8 cellular contexts compared by ENCODE assay signal in the genomic region with DNA sequence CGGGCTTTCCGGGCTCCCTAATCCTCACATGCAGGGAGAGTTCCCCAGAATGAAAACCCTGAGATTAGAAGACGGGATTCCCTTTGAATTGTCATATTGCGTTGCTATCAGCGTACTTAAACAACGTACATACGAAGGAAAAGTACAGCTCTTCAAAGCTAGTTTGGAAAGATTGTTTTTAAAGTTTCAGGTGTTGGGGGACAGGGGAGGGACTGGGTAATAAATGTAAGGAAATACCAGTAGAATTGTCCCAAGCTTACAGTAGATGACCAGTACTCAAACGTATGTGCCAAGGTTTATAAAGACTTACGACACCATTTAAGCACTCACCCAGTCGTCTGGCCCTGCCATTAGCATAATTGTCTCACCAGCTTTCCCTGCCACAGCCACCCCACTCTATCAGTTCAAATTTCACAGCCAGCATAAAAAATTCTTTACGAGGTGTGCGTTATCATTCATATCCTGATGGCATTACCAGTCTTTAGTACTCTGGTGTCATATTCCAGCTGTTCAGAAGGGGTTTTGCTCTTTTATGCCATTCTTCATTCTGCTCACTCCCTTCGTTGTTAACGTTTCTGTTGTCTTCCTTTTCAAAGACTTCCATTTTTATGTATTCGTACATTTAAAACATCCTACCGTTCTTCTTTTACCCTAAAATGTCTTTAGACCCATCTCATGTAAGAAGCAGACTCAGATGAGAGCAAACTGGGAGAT. TPM values are rescaled to one million over a fixed set of nuclear protein-coding genes. Genes with fewer than 3 reads are reported as not detected.
DNase-seq lines count a peak whose midpoint lies in the region; ATAC-seq and TF ChIP-seq lines count a peak whose summit lies in the region.

No MANE protein-coding gene starts in this region.

- intact Hi-C loops in gastrocnemius medialis (cut with DNase I; ENCODE audit: low total_unique reads), result loop anchor here (1.0 to 5.0 kb wide), 2 partner anchors 56 to 387 kb away; partner anchors contain the start of gene SH2D5

- H3K4me3 ChIP-seq in gastrocnemius medialis, result peak overlapping the region; percentile 68 to 93 (median 86)

- H3K27ac ChIP-seq in gastrocnemius medialis, result peak overlapping the region; percentile 95 to 98 (median 98)

- peak overlapping the region; percentile 90 for H3K27ac Mint-ChIP-seq in activated CD4-positive, alpha-beta memory T cell treated with anti-CD3 and anti-CD28 coated beads, Interleukin-2, amount 10 ng/mL, durations not matched to agents 7 days and 5 days
- H3K27ac Mint-ChIP-seq in glutamatergic neuron (ENCODE audit: unreplicated experiment), result peak overlapping the region; percentile 95

- in situ Hi-C loops in gastrocnemius medialis (cut with MboI; ENCODE audit: low sequenced_read_pairs in 4 of 4), result no loop called here

- H3K36me3 ChIP-seq in gastrocnemius medialis, result no peaks in the 10 kb centered on the region

- no peaks in the 10 kb centered on the region for H3K27me3 Mint-ChIP-seq in activated CD4-positive, alpha-beta memory T cell treated with anti-CD3 and anti-CD28 coated beads, Interleukin-2, amount 10 ng/mL, durations not matched to agents 7 days and 5 days
- peaks cover 14% of the 10 kb centered on the region for H3K27me3 Mint-ChIP-seq in glutamatergic neuron (ENCODE audit: unreplicated experiment)

- H3K9me3 Mint-ChIP-seq in activated CD4-positive, alpha-beta memory T cell treated with anti-CD3 and anti-CD28 coated beads, Interleukin-2, amount 10 ng/mL, durations not matched to agents 7 days and 5 days, result no peaks in the 10 kb centered on the region
- peaks cover 15% of the 10 kb centered on the region for H3K9me3 Mint-ChIP-seq in glutamatergic neuron (ENCODE audit: unreplicated experiment)

- peak overlapping the region; percentile 91 for H3K4me3 Mint-ChIP-seq in activated CD4-positive, alpha-beta memory T cell treated with anti-CD3 and anti-CD28 coated beads, Interleukin-2, amount 10 ng/mL, durations not matched to agents 7 days and 5 days
- H3K4me3 Mint-ChIP-seq in glutamatergic neuron (ENCODE audit: unreplicated experiment), result peak overlapping the region; percentile 95

- CTCF ChIA-PET in activated CD4-positive, alpha-beta memory T cell treated with anti-CD3 and anti-CD28 coated beads, Interleukin-2, amount 10 ng/mL, durations not matched to agents 7 days and 5 days (lab: Charles Lee), result interaction anchor here (0.7 to 3.4 kb wide), 3 partner anchors 91 to 407 kb away, joined by 3 to 18 read pairs (median 4); no protein-coding TSS in a partner anchor

- H3K4me1 ChIP-seq in gastrocnemius medialis, result peaks cover 19 to 28% of the 10 kb centered on the region in 2 donors

- POLR2A ChIA-PET in activated CD4-positive, alpha-beta memory T cell treated with anti-CD3 and anti-CD28 coated beads, Interleukin-2, amount 10 ng/mL, durations not matched to agents 7 days and 5 days (lab: Charles Lee), result interaction anchor here (0.7 to 4.0 kb wide), 20 partner anchors 9 to 994 kb away, joined by 3 to 24 read pairs (median 8); partner anchors contain the start of genes DDOST, KIF17, MUL1 and USP48

- no peaks in the 10 kb centered on the region for H3K9me3 ChIP-seq in gastrocnemius medialis

- H3K4me1 Mint-ChIP-seq in activated CD4-positive, alpha-beta memory T cell treated with anti-CD3 and anti-CD28 coated beads, Interleukin-2, amount 10 ng/mL, durations not matched to agents 7 days and 5 days, result peaks cover 27% of the 10 kb centered on the region
- peaks cover 4% of the 10 kb centered on the region for H3K4me1 Mint-ChIP-seq in glutamatergic neuron (ENCODE audit: low read depth, unreplicated experiment)

- TF ChIP-seq POLR2A in gastrocnemius medialis (IDR thresholded peaks at IDR 0.05), result no peak

- DNase-seq in NCI-H2196 (lab: John Stamatoyannopoulos, UW; ENCODE audit: unreplicated experiment), result peak; percentile 18
- DNase-seq in NCI-H2196 treated with DMSO at 0.1 percent for 48 hours (lab: John Stamatoyannopoulos, UW; ENCODE audit: unreplicated experiment), result no peak
- DNase-seq in MV-4-11 (lab: John Stamatoyannopoulos, UW), result peak; percentile 56
- DNase-seq in activated CD4-positive, alpha-beta memory T cell treated with anti-CD3 and anti-CD28 coated beads, Interleukin-2, amount 10 ng/mL, durations not matched to agents 7 days and 5 days, result no peak
- no peak for DNase-seq in glutamatergic neuron
- DNase-seq in gastrocnemius medialis, result peak in 1 of 2 donors; percentile 27
- no peak for DNase-seq in NCI-H345 treated with DMSO at 0.1 percent for 48 hours (lab: John Stamatoyannopoulos, UW; ENCODE audit: unreplicated experiment)
- no peak for DNase-seq in NCI-H2081 treated with DMSO at 0.1 percent for 48 hours (lab: John Stamatoyannopoulos, UW)

- no peaks in the 10 kb centered on the region for H3K27me3 ChIP-seq in gastrocnemius medialis

- ATAC-seq in gastrocnemius medialis, result no peak

- TF ChIP-seq CTCF in glutamatergic neuron (IDR thresholded peaks at IDR 0.05; ENCODE audit: partially characterized antibody, unreplicated experiment) (no peak), gastrocnemius medialis (IDR thresholded peaks at IDR 0.05 in 4 of 5, conservative IDR thresholded peaks at IDR 0.05 in 1 of 5) (no peak)

- peaks cover 10% of the 10 kb centered on the region for H3K36me3 Mint-ChIP-seq in activated CD4-positive, alpha-beta memory T cell treated with anti-CD3 and anti-CD28 coated beads, Interleukin-2, amount 10 ng/mL, durations not matched to agents 7 days and 5 days (ENCODE audit: low read depth)
- H3K36me3 Mint-ChIP-seq in glutamatergic neuron (ENCODE audit: unreplicated experiment), result no peaks in the 10 kb centered on the region

RNA-seq across cellular contexts. Expression of gene HP1BP3, which starts 0.8 kb away (rescaled TPM):
- 100 to 1,000 TPM; 299 to 301 TPM for total RNA-seq in activated CD4-positive, alpha-beta memory T cell treated with anti-CD3 and anti-CD28 coated beads, Interleukin-2, amount 10 ng/mL, durations not matched to agents 7 days and 5 days
- 192 TPM for total RNA-seq in glutamatergic neuron (ENCODE audit: unreplicated experiment)
- total RNA-seq in gastrocnemius medialis, result 100 to 1,000 TPM in 2 of 4 donors, 10 to 100 TPM in 2; 73.9 to 121 (median 108) TPM

RNA-seq across cellular contexts. Expression of gene SH2D5, which starts 55.4 kb away (rescaled TPM):
- under 1 TPM in 1 of 2 experiments, not detected in 1; 0.23 TPM for total RNA-seq in activated CD4-positive, alpha-beta memory T cell treated with anti-CD3 and anti-CD28 coated beads, Interleukin-2, amount 10 ng/mL, durations not matched to agents 7 days and 5 days
- total RNA-seq in glutamatergic neuron (ENCODE audit: unreplicated experiment) (1.2 TPM), gastrocnemius medialis (under 1 TPM in 1 of 4 donors, not detected in 3; 0.53 TPM)

Comparison
In these comparisons a context has a peak if more than half of its experiments do, and no peak if none do; other contexts are left out.
1. DNase-seq: peak in NCI-H2196 (single experiment) and MV-4-11 (single experiment); none in NCI-H2196 treated with DMSO at 0.1 percent for 48 hours (single experiment), activated CD4-positive, alpha-beta memory T cell treated with anti-CD3 and anti-CD28 coated beads, Interleukin-2, amount 10 ng/mL, durations not matched to agents 7 days and 5 days (single experiment), glutamatergic neuron (single experiment), NCI-H345 treated with DMSO at 0.1 percent for 48 hours (single experiment) and NCI-H2081 treated with DMSO at 0.1 percent for 48 hours (single experiment).